8 cellular contexts compared by ENCODE assay signal in genomic region chr5:141923443-141924313, GRCh38. TPM values are rescaled to one million over a fixed set of nuclear protein-coding genes. Genes with fewer than 3 reads are reported as not detected.
DNase-seq lines count a peak whose midpoint lies in the region; ATAC-seq and TF ChIP-seq lines count a peak whose summit lies in the region.

Gene DELE1, plus strand, starts transcription at chr5:141923871. Its CDS starts 71 bp downstream, at chr5:141923942.

- H3K27ac ChIP-seq in temporal lobe (ENCODE audit: low read depth, low read length), result peak within 1 kb of the TSS; percentile 93

- CTCF ChIA-PET in HEK293T (lab: Yijun Ruan, JAX), result interaction anchor here (0.6 to 2.0 kb wide), 4 partner anchors 9 to 238 kb away, joined by 3 to 7 read pairs (median 4); partner anchors contain the start of gene RNF14

- DNase-seq in GM04503 (ENCODE audit: low read depth) (peak; percentile 80), HEK293T (ENCODE audit: extremely low spot score) (peak; percentile 91), MV-4-11 (lab: John Stamatoyannopoulos, UW) (peak; percentile 89), globus pallidus (ENCODE audit: low spot score) (peak; percentile 93), occipital lobe (lab: John Stamatoyannopoulos, UW) (peak; percentile 95)

- peaks cover 42% of the 10 kb centered on the region for H3K4me1 Mint-ChIP-seq in activated naive CD4-positive, alpha-beta T cell treated with anti-CD3 and anti-CD28 coated beads, Interleukin-2, amount 50 U/mL, for 24 hours

- POLR2A ChIA-PET in HEK293T (lab: Yijun Ruan, JAX), result interaction anchor here (0.6 to 3.6 kb wide), 30 partner anchors 9 to 287 kb away, joined by 3 to 47 read pairs (median 4); partner anchors contain the start of genes HDAC3, PCDH1, RELL2 and RNF14

- no peaks in the 10 kb centered on the region for H3K27me3 Mint-ChIP-seq in activated naive CD4-positive, alpha-beta T cell treated with anti-CD3 and anti-CD28 coated beads, Interleukin-2, amount 50 U/mL, for 24 hours

- peaks cover 13% of the 10 kb centered on the region for H3K36me3 Mint-ChIP-seq in activated naive CD4-positive, alpha-beta T cell treated with anti-CD3 and anti-CD28 coated beads, Interleukin-2, amount 50 U/mL, for 24 hours

- peak within 1 kb of the TSS; percentile 91 for H3K27ac Mint-ChIP-seq in activated naive CD4-positive, alpha-beta T cell treated with anti-CD3 and anti-CD28 coated beads, Interleukin-2, amount 50 U/mL, for 24 hours

- H3K4me3 Mint-ChIP-seq in activated naive CD4-positive, alpha-beta T cell treated with anti-CD3 and anti-CD28 coated beads, Interleukin-2, amount 50 U/mL, for 24 hours, result peak within 1 kb of the TSS; percentile 89

- no peaks in the 10 kb centered on the region for H3K9me3 Mint-ChIP-seq in activated naive CD4-positive, alpha-beta T cell treated with anti-CD3 and anti-CD28 coated beads, Interleukin-2, amount 50 U/mL, for 24 hours

- peak; percentile 99 for ATAC-seq in SK-N-SH treated with all-trans-retinoic acid at 6 μM for 48 hours

TF ChIP-seq in HEK293T, 16 proteins besides CTCF, POLR2A, EP300 and RAD21:
- no peak for TF ChIP-seq SP1 (IDR thresholded peaks at IDR 0.05)
- no peak for TF ChIP-seq LEF1 (IDR thresholded peaks at IDR 0.05; ENCODE audit: borderline replicate concordance)
- TF ChIP-seq FOXM1 (IDR thresholded peaks at IDR 0.05; ENCODE audit: borderline replicate concordance), result no peak
- TF ChIP-seq BHLHE40 (IDR thresholded peaks at IDR 0.05; ENCODE audit: borderline replicate concordance), result no peak
- TF ChIP-seq FOXA1 (IDR thresholded peaks at IDR 0.05), result no peak
- no peak for TF ChIP-seq ARNT (IDR thresholded peaks at IDR 0.05)
- TF ChIP-seq HDGF (IDR thresholded peaks at IDR 0.05; ENCODE audit: borderline replicate concordance), result no peak; the same call in 1 of the 2 replicates
- no peak for TF ChIP-seq FOXK2 (IDR thresholded peaks at IDR 0.05)
- no peak for TF ChIP-seq NFRKB (IDR thresholded peaks at IDR 0.05)
- no peak for TF ChIP-seq TARDBP (IDR thresholded peaks at IDR 0.05)
- TF ChIP-seq ZNF384 (IDR thresholded peaks at IDR 0.05), result no peak
- peak; percentile 63 for TF ChIP-seq L3MBTL2 (conservative IDR thresholded peaks at IDR 0.05)
- TF ChIP-seq ELF4 (IDR thresholded peaks at IDR 0.05), result peak; percentile 56; the same call in 1 of the 2 replicates
- peak; percentile 8; the same call in 1 of the 2 replicates for TF ChIP-seq PKNOX1 (IDR thresholded peaks at IDR 0.05)
- TF ChIP-seq SUZ12 (IDR thresholded peaks at IDR 0.05), result no peak
- TF ChIP-seq CTBP1 (IDR thresholded peaks at IDR 0.05; ENCODE audit: borderline replicate concordance), result no peak

TF ChIP-seq in SK-N-SH treated with all-trans-retinoic acid at 6 μM for 48 hours, 23 proteins besides CTCF, POLR2A, EP300 and RAD21:
- no peak for TF ChIP-seq CREB5 (CRISPR knock-in tag; IDR thresholded peaks at IDR 0.05; ENCODE audit: low read depth)
- TF ChIP-seq PATZ1 (CRISPR knock-in tag; IDR thresholded peaks at IDR 0.05; ENCODE audit: borderline replicate concordance), result no peak
- TF ChIP-seq TOX (CRISPR knock-in tag; IDR thresholded peaks at IDR 0.05; ENCODE audit: borderline replicate concordance), result no peak
- TF ChIP-seq ZNF565 (CRISPR knock-in tag; conservative IDR thresholded peaks at IDR 0.05; ENCODE audit: low read depth), result 0 out of 2 replicates have a peak, but pooled peaks have one; percentile 50
- TF ChIP-seq TSHZ2 (CRISPR knock-in tag; IDR thresholded peaks at IDR 0.05), result no peak
- no peak for TF ChIP-seq ZNF8 (CRISPR knock-in tag; IDR thresholded peaks at IDR 0.05)

RNA-seq across cellular contexts. Expression of gene DELE1, which starts in this region (rescaled TPM):
- total RNA-seq in occipital lobe, result 39.0 TPM
- 34.4 TPM for total RNA-seq in temporal lobe

Comparison
In these comparisons a context has a peak if more than half of its experiments do, and no peak if none do; other contexts are left out.
1. Peak in every context shown above with its lines: DNase-seq, ATAC-seq and H3K27ac ChIP-seq.